In genomic region chrX:116345953-116346352, GRCh38 we compare ENCODE assay signal across 31 cellular contexts.
"Had no signal": no experiment of that assay in that cellular context is flagged by ENCODE, and none has a peak within 500 bp of the region (broad histone marks: within the 10 kb centered on the region; RNA-seq: fewer than 3 reads in every experiment).

No MANE protein-coding gene starts in this region.

- H3K9me3 ChIP-seq: ascending aorta had no signal

- ATAC-seq: activated CD4-positive, alpha-beta T cell treated with anti-CD3 and anti-CD28 coated beads for 36 hours; activated CD4-positive, CD25-positive, alpha-beta regulatory T cell treated with anti-CD3 and anti-CD28 coated beads, Interleukin-2, amount 50 U/mL, for 24 hours; activated CD8-positive, alpha-beta memory T cell treated with anti-CD3 and anti-CD28 coated beads, Interleukin-2, amount 10 ng/mL, durations not matched to agents 7 days and 5 days; activated CD8-positive, alpha-beta T cell treated with anti-CD3 and anti-CD28 coated beads, Interleukin-2, amount 10 ng/mL, durations not matched to agents 7 days and 5 days; activated naive CD8-positive, alpha-beta T cell treated with anti-CD3 and anti-CD28 coated beads, Interleukin-2, amount 50 U/mL, for 24 hours; WTC11 had no signal

- H3K36me3 ChIP-seq: ascending aorta, cardiac muscle cell, WERI-Rb-1 had no signal

- FAIRE-seq: bronchial epithelial cell had no signal

- H3K4me3 ChIP-seq: ascending aorta, cardiac muscle cell had no signal

- H3K4me1 ChIP-seq: ascending aorta had no signal

- H3K27ac ChIP-seq: ascending aorta, cardiac muscle cell, WERI-Rb-1 had no signal

- H3K27me3 ChIP-seq: ascending aorta, cardiac muscle cell had no signal

- DNase-seq: activated CD4-positive, alpha-beta memory T cell treated with anti-CD3 and anti-CD28 coated beads, Interleukin-2, amount 10 ng/mL, durations not matched to agents 7 days and 5 days; activated CD4-positive, alpha-beta T cell treated with anti-CD3 and anti-CD28 coated beads for 1 hour; activated CD4-positive, alpha-beta T cell treated with anti-CD3 and anti-CD28 coated beads for 36 hours; activated CD4-positive, alpha-beta T cell treated with anti-CD3 and anti-CD28 coated beads for 48 hours; activated CD4-positive, alpha-beta T cell treated with anti-CD3 and anti-CD28 coated beads, Interleukin-2, amount 10 ng/mL, durations not matched to agents 7 days and 5 days; activated CD4-positive, alpha-beta T cell treated with anti-CD3 and anti-CD28 coated beads, Interleukin-2, amount 50 U/mL, for 48 hours; activated CD4-positive, CD25-positive, alpha-beta regulatory T cell; activated CD8-positive, alpha-beta memory T cell treated with anti-CD3 and anti-CD28 coated beads for 24 hours; activated CD8-positive, alpha-beta memory T cell treated with anti-CD3 and anti-CD28 coated beads, Interleukin-2, amount 10 ng/mL, durations not matched to agents 7 days and 5 days; activated CD8-positive, alpha-beta memory T cell treated with anti-CD3 and anti-CD28 coated beads, Interleukin-2, amount 50 U/mL, for 48 hours; activated CD8-positive, alpha-beta T cell treated with anti-CD3 and anti-CD28 coated beads, Interleukin-2, amount 10 ng/mL, durations not matched to agents 7 days and 5 days; activated effector memory CD4-positive, alpha-beta T cell treated with Interleukin-2 at 50 U/mL for 16 hours; activated gamma-delta T cell; activated naive CD4-positive, alpha-beta T cell treated with anti-CD3 and anti-CD28 coated beads, Interleukin-2, amount 10 ng/mL, durations not matched to agents 7 days and 5 days; activated naive CD4-positive, alpha-beta T cell treated with Interleukin-2 at 50 U/mL for 16 hours; activated naive CD8-positive, alpha-beta T cell treated with anti-CD3 and anti-CD28 coated beads, Interleukin-2, amount 10 ng/mL, durations not matched to agents 7 days and 5 days; activated naive CD8-positive, alpha-beta T cell treated with anti-CD3 and anti-CD28 coated beads, Interleukin-2, amount 50 U/mL, for 24 hours; activated T-cell treated with anti-CD3 and anti-CD28 coated beads, Interleukin-2, amount 50 U/mL, for 24 hours; activated T-cell treated with anti-CD3 and anti-CD28 coated beads, Interleukin-2, amount 50 U/mL, for 48 hours; amygdala; anterior cingulate cortex; caudate nucleus; cerebellar nuclear complex; T-helper 2 cell; T-helper 9 cell; WERI-Rb-1 had no signal
